In the genomic region with DNA sequence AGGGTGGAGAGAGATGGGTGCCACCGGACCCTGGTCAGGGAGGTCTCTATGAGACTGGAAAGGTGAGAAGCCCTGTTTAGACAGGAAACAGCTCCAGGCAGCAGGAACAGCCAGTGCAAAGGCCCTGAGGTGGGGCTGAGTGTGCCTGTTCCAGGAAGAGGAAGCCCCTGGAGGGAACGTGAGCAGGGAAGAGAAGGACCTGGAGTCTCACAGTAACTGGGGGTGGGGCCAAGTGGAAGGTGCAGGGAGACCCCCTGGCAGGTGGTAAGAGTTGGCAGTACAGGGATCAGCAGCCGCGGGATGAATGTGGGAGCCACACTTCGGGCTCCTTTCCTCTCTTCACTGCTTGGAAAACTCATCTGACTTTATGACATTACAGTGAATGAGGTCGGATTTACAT, we compare ENCODE assay signal across 9 cellular contexts. TPM values are rescaled to one million over a fixed set of nuclear protein-coding genes. Genes with fewer than 3 reads are reported as not detected.
"Had no signal": no experiment of that assay in that cellular context is flagged by ENCODE, and none has a peak within 500 bp of the region (broad histone marks: within the 10 kb centered on the region; RNA-seq: fewer than 3 reads in every experiment).

No MANE protein-coding gene starts in this region.

- FAIRE-seq: H1, H54, HTR-8/SVneo had no signal

- H3K27me3 Mint-ChIP-seq: IgD-negative memory B cell had no signal

- DNase-seq: H9, HCEC 1CT, KBM-7 had no signal

- H3K4me1 Mint-ChIP-seq: IgD-negative memory B cell had no signal

- H3K4me3 Mint-ChIP-seq: GM23338, H9, IgD-negative memory B cell had no signal

- H3K9me3 Mint-ChIP-seq: GM23338, H9, IgD-negative memory B cell had no signal

- H3K27ac Mint-ChIP-seq: GM23338, IgD-negative memory B cell had no signal

- ATAC-seq: GM23338 had no signal

- H3K4me3 ChIP-seq: GM23338 had no signal

RNA-seq across cellular contexts. Expression of a gene that starts 43.8 kb away (rescaled TPM):
- total RNA-seq: GM23338, H1, H9, HT-29 had no signal
- polyA plus RNA-seq: GM23338, H1, IgD-negative memory B cell had no signal
